Comparison of ENCODE assay signal across 8 cellular contexts in the genomic region with DNA sequence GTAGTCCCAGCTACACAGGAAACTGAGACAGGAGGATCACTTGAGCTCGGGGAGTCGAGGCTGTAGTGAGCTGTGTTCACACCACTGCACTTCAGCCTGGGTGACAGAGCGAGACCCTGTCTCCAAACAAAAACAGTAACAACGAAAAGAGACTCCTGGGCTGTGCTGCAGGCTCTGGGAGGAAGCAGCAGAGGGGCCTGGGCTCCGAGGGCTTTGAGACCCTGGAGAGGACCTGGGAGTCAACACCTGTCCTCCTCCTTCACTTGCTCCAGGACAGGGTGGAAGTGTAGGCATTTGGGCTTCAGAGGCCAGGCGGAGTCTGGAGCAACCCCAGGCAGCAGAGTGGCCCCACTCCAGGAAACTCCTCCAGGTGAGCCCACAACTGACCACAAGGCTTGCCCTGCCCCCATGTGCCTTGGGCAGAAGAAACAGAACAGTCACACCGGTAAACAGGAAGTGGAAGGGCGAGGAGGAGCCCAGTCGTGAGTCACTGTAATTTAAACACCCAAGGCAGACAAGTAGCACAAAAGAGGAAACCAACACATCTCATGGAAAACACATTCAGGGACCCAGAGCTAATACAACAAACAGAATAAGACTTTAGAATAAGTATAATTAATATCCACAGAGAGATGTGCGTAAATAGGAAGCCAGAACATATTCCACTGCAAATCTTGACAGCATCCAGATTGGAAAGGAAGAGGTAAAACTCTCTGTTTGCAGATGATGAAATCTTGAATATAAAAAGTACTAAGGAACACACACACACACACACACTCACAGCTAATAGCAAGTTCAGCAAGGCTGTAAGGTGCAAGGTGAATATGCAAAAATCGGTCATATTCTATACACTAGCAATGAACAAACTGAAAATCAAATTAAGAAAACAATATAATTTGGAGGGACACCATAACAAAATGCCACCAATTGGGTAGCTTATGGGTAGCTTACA. TPM values are rescaled to one million over a fixed set of nuclear protein-coding genes. Genes with fewer than 3 reads are reported as not detected.
A peak's percentile ranks its signal among the peaks of the same experiment; 100 is the strongest.
DNase-seq lines count a peak whose midpoint lies in the region; ATAC-seq and TF ChIP-seq lines count a peak whose summit lies in the region.

No MANE protein-coding gene starts in this region.

- peaks cover 6% of the 10 kb centered on the region for H3K4me1 ChIP-seq in foreskin keratinocyte

- DNase-seq in HT1080 (ENCODE audit: low read depth) (peak; percentile 77), foreskin keratinocyte (peak; percentile 54 to 70), NCI-H1694 (lab: John Stamatoyannopoulos, UW) (no peak), COR-L47 (lab: John Stamatoyannopoulos, UW) (no peak)
- peak; percentile 58 for DNase-seq in activated CD4-positive, CD25-positive, alpha-beta regulatory T cell treated with anti-CD3 and anti-CD28 coated beads, Interleukin-2, amount 50 U/mL, for 72 hours

- TF ChIP-seq CTCF in C4-2B (conservative IDR thresholded peaks at IDR 0.05): no peak
- TF ChIP-seq CTCF in foreskin keratinocyte (conservative IDR thresholded peaks at IDR 0.05): no peak

- ATAC-seq in GM19463 (IDR thresholded peaks at IDR 0.05; ENCODE audit: unreplicated experiment) (peak; percentile 89), foreskin keratinocyte (peak; percentile 83), GM19455 (IDR thresholded peaks at IDR 0.05; ENCODE audit: unreplicated experiment) (no peak)

- peaks cover under 1% of the 10 kb centered on the region for H3K27me3 ChIP-seq in foreskin keratinocyte

- H3K27ac ChIP-seq in C4-2B (peak overlapping the region; percentile 25; the same call in 1 of the 2 replicates), foreskin keratinocyte (no peak overlapping the region)

RNA-seq across cellular contexts. Expression of gene RASGEF1A, which starts 20.5 kb away (rescaled TPM):
- not detected in 2 replicates for total RNA-seq in HT1080 (2014; rRNA removed; shearing (Covaris generic))
- polyA plus RNA-seq in HT1080 (2015; cell fraction: cytosol; rRNA removed): not detected in 2 replicates
- polyA plus RNA-seq in HT1080 (2015; cell fraction: nucleus; rRNA removed): not detected in 2 replicates
- total RNA-seq in foreskin keratinocyte: 8.2 and 10.1 TPM in 2 replicates
- 4.7 and 5.8 TPM in 2 replicates for polyA plus RNA-seq in foreskin keratinocyte

Comparison
In these comparisons a context has a peak if more than half of its experiments do, and no peak if none do; other contexts are left out.
1. DNase-seq: peak in HT1080 (single experiment), activated CD4-positive, CD25-positive, alpha-beta regulatory T cell treated with anti-CD3 and anti-CD28 coated beads, Interleukin-2, amount 50 U/mL, for 72 hours (single experiment) and foreskin keratinocyte (2 of 2); none in NCI-H1694 (single experiment) and COR-L47 (single experiment).